In the genomic region with DNA sequence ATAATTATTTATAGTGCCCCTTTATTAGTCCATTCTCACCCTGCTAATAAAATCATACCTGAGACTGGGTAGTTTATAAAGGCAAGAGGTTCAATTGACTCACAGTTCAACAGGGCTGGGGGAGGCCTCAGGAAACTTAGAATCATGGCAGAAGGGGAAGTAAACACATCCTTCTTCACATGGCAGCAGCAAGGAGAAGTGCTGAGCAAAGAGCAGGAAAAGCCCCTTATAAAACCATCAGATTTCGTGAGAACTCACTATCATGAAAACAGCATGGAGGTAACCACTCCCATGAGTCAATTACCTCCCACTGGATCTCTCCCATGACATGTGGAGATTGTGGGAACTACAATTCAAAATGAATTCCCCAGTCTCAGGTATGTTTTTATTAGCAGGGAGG, we compare ENCODE assay signal across 21 cellular contexts.
"Had no signal": no experiment of that assay in that cellular context is flagged by ENCODE, and none has a peak within 500 bp of the region (broad histone marks: within the 10 kb centered on the region; RNA-seq: fewer than 3 reads in every experiment).

No MANE protein-coding gene starts in this region.

- H3K4me1 ChIP-seq: lower lobe of right lung, testis, upper lobe of left lung had no signal

- H3K4me3 ChIP-seq: body of pancreas, lower lobe of right lung, testis, upper lobe of left lung had no signal

- H3K9me3 ChIP-seq: body of pancreas, lower lobe of right lung, testis, upper lobe of left lung had no signal

- DNase-seq: activated CD4-positive, alpha-beta T cell treated with anti-CD3 and anti-CD28 coated beads for 1 hour; activated CD4-positive, alpha-beta T cell treated with anti-CD3 and anti-CD28 coated beads, Interleukin-2, amount 50 U/mL, for 48 hours; activated naive CD4-positive, alpha-beta T cell; activated naive CD8-positive, alpha-beta T cell treated with anti-CD3 and anti-CD28 coated beads for 36 hours; activated T-cell treated with anti-CD3 and anti-CD28 coated beads for 4 hours; amygdala; body of pancreas; effector memory CD8-positive, alpha-beta T cell; foreskin fibroblast; hippocampal formation; lower lobe of right lung; nucleus accumbens; stimulated activated CD4-positive, alpha-beta T cell treated with anti-CD3 and anti-CD28 coated beads, Interleukin-4, amount 100 ng/mL, for 24 hours; testis; upper lobe of left lung had no signal

- ATAC-seq: body of pancreas; effector memory CD8-positive, alpha-beta T cell; lower lobe of right lung; natural killer cell treated with Interleukin-12 subunit alpha and Interleukin-12 subunit beta and Interleukin-15 and Interleukin-18, amount 100 ng/mL, for 72 hours; sciatic nerve; stimulated activated memory B cell treated with anti-CD40 and anti-IgM and Interleukin-4, amounts not matched to agents 10 μg/mL and 1 μg/mL and 100 μg/mL, for 72 hours had no signal

- FAIRE-seq: islet of Langerhans had no signal

- H3K27ac ChIP-seq: body of pancreas, epithelial cell of prostate, lower lobe of right lung, testis, upper lobe of left lung, VCaP had no signal

- H3K27me3 ChIP-seq: body of pancreas, testis, upper lobe of left lung had no signal

- H3K36me3 ChIP-seq: lower lobe of right lung, upper lobe of left lung had no signal
